In genomic region chr2:71923887-71924533, GRCh38 we compare ENCODE assay signal across 8 cellular contexts.
A peak's percentile ranks its signal among the peaks of the same experiment; 100 is the strongest.
DNase-seq lines count a peak whose midpoint lies in the region; ATAC-seq and TF ChIP-seq lines count a peak whose summit lies in the region.

No MANE protein-coding gene starts in this region.

- H3K27me3 Mint-ChIP-seq in endothelial cell (ENCODE audit: unreplicated experiment) = peaks cover 7% of the 10 kb centered on the region

- H3K36me3 Mint-ChIP-seq in endothelial cell (ENCODE audit: low read depth, unreplicated experiment) = peaks cover 4% of the 10 kb centered on the region
- H3K36me3 Mint-ChIP-seq in stimulated activated effector memory CD8-positive, alpha-beta T cell treated with anti-CD3 and anti-CD28 coated beads, Interleukin-12 subunit alpha, Interleukin-12 subunit beta, amount 100 ng/mL, for 72 hours = no peaks in the 10 kb centered on the region

- in situ Hi-C loops in ACHN (cut with HindIII; ENCODE audit: low pct_ligation_motif_present, low pct_unique_long_range_greater_than_20kb, low sequenced_read_pairs) = no loop called here

- H3K27ac Mint-ChIP-seq in endothelial cell (ENCODE audit: unreplicated experiment) = no peak overlapping the region
- H3K27ac Mint-ChIP-seq in stimulated activated effector memory CD8-positive, alpha-beta T cell treated with anti-CD3 and anti-CD28 coated beads, Interleukin-12 subunit alpha, Interleukin-12 subunit beta, amount 100 ng/mL, for 72 hours = no peak overlapping the region

- peak; percentile 66 for ATAC-seq in GM18508 (IDR thresholded peaks at IDR 0.05; ENCODE audit: insufficient read depth, unreplicated experiment)
- peak; percentile 80 for ATAC-seq in HG03039 (IDR thresholded peaks at IDR 0.05; ENCODE audit: unreplicated experiment)
- ATAC-seq in stimulated activated effector memory CD8-positive, alpha-beta T cell treated with anti-CD3 and anti-CD28 coated beads, Interleukin-12 subunit alpha, Interleukin-12 subunit beta, amount 100 ng/mL, for 72 hours = peak; percentile 36

- DNase-seq in ACHN (peak; percentile 76), NCI-H510A (lab: John Stamatoyannopoulos, UW) (peak; percentile 32), endothelial cell (ENCODE audit: low spot score) (peak; percentile 73), midbrain (lab: John Stamatoyannopoulos, UW) (peak; percentile 76)
- DNase-seq in activated CD4-positive, alpha-beta T cell treated with anti-CD3 and anti-CD28 coated beads, Interleukin-2, amount 50 U/mL, for 1 hour = peak; percentile 34
- peak; percentile 22 to 60 for DNase-seq in stimulated activated effector memory CD8-positive, alpha-beta T cell treated with anti-CD3 and anti-CD28 coated beads, Interleukin-12 subunit alpha, Interleukin-12 subunit beta, amount 100 ng/mL, for 72 hours (ENCODE audit: low spot score in 2 of 2)

- TF ChIP-seq CTCF in endothelial cell (IDR thresholded peaks at IDR 0.05; ENCODE audit: unreplicated experiment) = peak; percentile 90

- no peak overlapping the region for H3K4me3 Mint-ChIP-seq in endothelial cell (ENCODE audit: unreplicated experiment)
- H3K4me3 Mint-ChIP-seq in stimulated activated effector memory CD8-positive, alpha-beta T cell treated with anti-CD3 and anti-CD28 coated beads, Interleukin-12 subunit alpha, Interleukin-12 subunit beta, amount 100 ng/mL, for 72 hours = no peak overlapping the region

- no peaks in the 10 kb centered on the region for H3K9me3 Mint-ChIP-seq in endothelial cell (ENCODE audit: unreplicated experiment)
- no peaks in the 10 kb centered on the region for H3K9me3 Mint-ChIP-seq in stimulated activated effector memory CD8-positive, alpha-beta T cell treated with anti-CD3 and anti-CD28 coated beads, Interleukin-12 subunit alpha, Interleukin-12 subunit beta, amount 100 ng/mL, for 72 hours

- peaks cover 5% of the 10 kb centered on the region for H3K4me1 Mint-ChIP-seq in endothelial cell (ENCODE audit: unreplicated experiment)
- H3K4me1 Mint-ChIP-seq in stimulated activated effector memory CD8-positive, alpha-beta T cell treated with anti-CD3 and anti-CD28 coated beads, Interleukin-12 subunit alpha, Interleukin-12 subunit beta, amount 100 ng/mL, for 72 hours = no peaks in the 10 kb centered on the region

Comparison
In these comparisons a context has a peak if more than half of its experiments do, and no peak if none do; other contexts are left out.
1. Peak in every context shown above with its lines: DNase-seq and ATAC-seq.